34 cellular contexts compared by ENCODE assay signal in the genomic region with DNA sequence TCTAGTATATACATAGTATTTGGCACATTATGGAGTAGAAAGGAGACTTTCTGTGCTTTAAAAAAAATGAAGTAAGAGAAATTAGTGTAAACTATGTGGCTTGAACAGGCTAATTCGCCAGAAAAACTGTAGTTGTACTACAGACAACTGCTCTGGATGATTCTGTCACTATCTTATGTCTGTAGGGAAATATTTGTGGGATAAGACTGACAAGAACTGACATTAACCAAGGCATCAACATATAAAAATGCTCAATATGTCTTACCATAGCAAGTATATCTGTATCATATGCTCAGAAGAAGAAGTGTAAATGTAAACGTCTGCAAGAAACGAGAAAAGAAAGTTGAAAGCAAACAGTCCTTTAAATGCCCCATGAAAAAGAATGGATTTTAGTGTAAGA.
"Had no signal": no experiment of that assay in that cellular context is flagged by ENCODE, and none has a peak within 500 bp of the region (broad histone marks: within the 10 kb centered on the region; RNA-seq: fewer than 3 reads in every experiment).

No MANE protein-coding gene starts in this region.

- DNase-seq: Karpas-422, Kasumi-1, MG63, MM.1S, MV-4-11, NCI-H1048, NCI-H1092, NCI-H1092 treated with DMSO at 0.1 percent for 48 hours, NCI-H1105, NCI-H1105 treated with DMSO at 0.1 percent for 48 hours, NCI-H1417, NCI-H1417 treated with DMSO at 0.1 percent for 48 hours, NCI-H1436, NCI-H1436 treated with DMSO at 0.1 percent for 48 hours, NCI-H146, NCI-H1694, NCI-H1694 treated with DMSO at 0.1 percent for 48 hours, NCI-H187, NCI-H187 treated with DMSO at 0.1 percent for 48 hours, NCI-H1930, NCI-H2029, NCI-H2029 treated with DMSO at 0.1 percent for 48 hours, NCI-H2081, NCI-H2081 treated with DMSO at 0.1 percent for 48 hours, NCI-H2107, NCI-H2171, NCI-H2171 treated with DMSO at 0.1 percent for 48 hours, NCI-H2227 treated with DMSO at 0.1 percent for 48 hours, NCI-H226, NCI-H345, NCI-H446, NCI-H446 treated with DMSO at 0.1 percent for 48 hours, NCI-H510A, NCI-H510A treated with DMSO at 0.1 percent for 48 hours had no signal

- H3K4me3 ChIP-seq: MG63 had no signal

- H3K36me3 ChIP-seq: MG63 had no signal

- H3K9me3 ChIP-seq: MG63 had no signal

- H3K27me3 ChIP-seq: MG63 had no signal
